In the genomic region with DNA sequence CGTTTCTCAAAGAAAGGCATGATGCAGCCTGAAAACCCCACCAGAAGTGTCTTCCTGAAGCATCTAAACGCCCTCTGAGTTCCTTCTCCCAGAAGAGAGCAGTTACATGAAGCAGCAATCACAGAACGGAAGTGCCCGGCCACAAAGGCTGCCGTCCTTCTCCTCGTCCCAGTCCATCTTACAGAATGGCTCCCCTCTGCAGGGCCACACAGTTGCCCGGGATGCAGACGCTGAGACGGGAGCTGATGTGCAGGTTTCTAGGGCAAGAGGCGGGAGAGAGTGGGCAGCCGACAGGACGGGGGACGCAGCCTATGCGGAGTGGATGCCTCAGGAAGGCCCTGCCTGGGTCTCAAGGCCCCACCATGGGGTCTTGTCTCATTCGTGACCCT, we compare ENCODE assay signal across 14 cellular contexts. TPM values are rescaled to one million over a fixed set of nuclear protein-coding genes. Genes with fewer than 3 reads are reported as not detected.
A peak's percentile ranks its signal among the peaks of the same experiment; 100 is the strongest.
DNase-seq lines count a peak whose midpoint lies in the region; ATAC-seq lines count a peak whose summit lies in the region.
"Had no signal": no experiment of that assay in that cellular context is flagged by ENCODE, and none has a peak within 500 bp of the region (broad histone marks: within the 10 kb centered on the region; RNA-seq: fewer than 3 reads in every experiment).

No MANE protein-coding gene starts in this region.

- peak overlapping the region; percentile 14 to 51 for H3K18ac ChIP-seq in mesenchymal stem cell (ENCODE audit: low read depth in 1 of 2, low read length in 2 of 2)

- WGBS in mesenchymal stem cell: 95% methylated on average over 15 of the region's 15 CpGs

- H3K9ac ChIP-seq in mesenchymal stem cell (ENCODE audit: low read length): peak overlapping the region; percentile 55

- H3K27me3 Mint-ChIP-seq in activated T-cell treated with anti-CD3 and anti-CD28 coated beads, Interleukin-2, amount 50 U/mL, for 72 hours (ENCODE audit: low read depth): no peaks in the 10 kb centered on the region
- H3K27me3 Mint-ChIP-seq in activated T-helper 17 cell treated with anti-CD3 and anti-CD28 coated beads, Interleukin-2, amount 50 U/mL, for 72 hours: no peaks in the 10 kb centered on the region
- no peaks in the 10 kb centered on the region for H3K27me3 Mint-ChIP-seq in stimulated activated naive CD8-positive, alpha-beta T cell treated with anti-CD3 and anti-CD28 coated beads, Interleukin-15, amount 100 ng/mL, for 72 hours

- peak overlapping the region in 1 of 2 donors; percentile 12 for H3K4me3 Mint-ChIP-seq in activated T-cell treated with anti-CD3 and anti-CD28 coated beads, Interleukin-2, amount 50 U/mL, for 72 hours
- no peak overlapping the region for H3K4me3 Mint-ChIP-seq in activated T-helper 17 cell treated with anti-CD3 and anti-CD28 coated beads, Interleukin-2, amount 50 U/mL, for 72 hours
- peak overlapping the region in 1 of 2 donors; percentile 7 for H3K4me3 Mint-ChIP-seq in stimulated activated naive CD8-positive, alpha-beta T cell treated with anti-CD3 and anti-CD28 coated beads, Interleukin-15, amount 100 ng/mL, for 72 hours
- H3K4me3 Mint-ChIP-seq: T-helper 1 cell treated with Interleukin-12 subunit alpha and Interleukin-12 subunit beta and Interleukin-4 antibody, amounts not matched to agents 30 μg/mL and 1 μg/mL, for 36 hours had no signal

- H3K4ac ChIP-seq in mesenchymal stem cell (ENCODE audit: low read depth in 1 of 2, low read length in 2 of 2): peak overlapping the region in 1 of 2 experiments; percentile 21

- no peaks in the 10 kb centered on the region for H3K27me3 ChIP-seq in mesenchymal stem cell (ENCODE audit: control insufficient read depth in 1 of 2, insufficient read depth in 1 of 2, low read length in 2 of 2)
- H3K27me3 ChIP-seq: left lung, ovary had no signal

- no peak overlapping the region for H2BK120ac ChIP-seq in mesenchymal stem cell (ENCODE audit: low read depth, low read length)

- H3K4me3 ChIP-seq in mesenchymal stem cell (ENCODE audit: insufficient read depth in 1 of 2, low read depth in 1 of 2, low read length in 2 of 2): no peak overlapping the region
- H3K4me3 ChIP-seq: left lung, ovary had no signal

- H4K91ac ChIP-seq in mesenchymal stem cell (ENCODE audit: low read length): peak overlapping the region; percentile 83

- peak overlapping the region; percentile 38 for H4K8ac ChIP-seq in mesenchymal stem cell (ENCODE audit: low read length)

- H3K4me1 ChIP-seq in mesenchymal stem cell (ENCODE audit: control insufficient read depth, insufficient read depth, low read depth, low read length): peaks cover 60% of the 10 kb centered on the region

- H3K9me3 Mint-ChIP-seq in activated T-cell treated with anti-CD3 and anti-CD28 coated beads, Interleukin-2, amount 50 U/mL, for 72 hours: peaks cover 7 to 12% of the 10 kb centered on the region in 2 donors
- peaks cover 3% of the 10 kb centered on the region for H3K9me3 Mint-ChIP-seq in activated T-helper 17 cell treated with anti-CD3 and anti-CD28 coated beads, Interleukin-2, amount 50 U/mL, for 72 hours
- peaks cover 16 to 26% of the 10 kb centered on the region in 2 donors for H3K9me3 Mint-ChIP-seq in stimulated activated naive CD8-positive, alpha-beta T cell treated with anti-CD3 and anti-CD28 coated beads, Interleukin-15, amount 100 ng/mL, for 72 hours

- no peak overlapping the region for H2BK5ac ChIP-seq in mesenchymal stem cell (ENCODE audit: low read depth, low read length, poor library complexity, severe bottlenecking)

- no peak for DNase-seq in activated T-cell treated with anti-CD3 and anti-CD28 coated beads, Interleukin-2, amount 50 U/mL, for 72 hours
- DNase-seq in activated T-cell treated with anti-CD3 and anti-CD28 coated beads for 4 hours (no peak), mesenchymal stem cell (no peak), nucleus accumbens (lab: John Stamatoyannopoulos, UW) (no peak), NCI-H146 (lab: John Stamatoyannopoulos, UW) (no peak)
- no peak for DNase-seq in stimulated activated naive CD8-positive, alpha-beta T cell treated with anti-CD3 and anti-CD28 coated beads, Interleukin-15, amount 100 ng/mL, for 72 hours
- DNase-seq: DND-41, HCEC 1CT, OCI-M1 had no signal

- no peak overlapping the region for H3K14ac ChIP-seq in mesenchymal stem cell (ENCODE audit: low read length in 2 of 2)

- H2BK12ac ChIP-seq in mesenchymal stem cell (ENCODE audit: low read length in 2 of 2): peak overlapping the region; percentile 22 to 55

- H2AK5ac ChIP-seq in mesenchymal stem cell (ENCODE audit: low read length, severe bottlenecking): peak overlapping the region; percentile 21

- peaks cover 3 to 45% of the 10 kb centered on the region in 2 experiments for H3K36me3 ChIP-seq in mesenchymal stem cell (ENCODE audit: control insufficient read depth in 1 of 2, insufficient read depth in 2 of 2, low read depth in 1 of 2, low read length in 2 of 2)
- H3K36me3 ChIP-seq: left lung, ovary had no signal

- no peaks in the 10 kb centered on the region for H3K79me1 ChIP-seq in mesenchymal stem cell (replicated peaks; ENCODE audit: low read length, poor library complexity, severe bottlenecking)

- H3K4me1 Mint-ChIP-seq in activated T-cell treated with anti-CD3 and anti-CD28 coated beads, Interleukin-2, amount 50 U/mL, for 72 hours (ENCODE audit: low read depth): peaks cover 49% of the 10 kb centered on the region
- H3K4me1 Mint-ChIP-seq in activated T-helper 17 cell treated with anti-CD3 and anti-CD28 coated beads, Interleukin-2, amount 50 U/mL, for 72 hours: peaks cover 46% of the 10 kb centered on the region
- peaks cover 79% of the 10 kb centered on the region for H3K4me1 Mint-ChIP-seq in stimulated activated naive CD8-positive, alpha-beta T cell treated with anti-CD3 and anti-CD28 coated beads, Interleukin-15, amount 100 ng/mL, for 72 hours

- peak overlapping the region; percentile 60 for H3K27ac Mint-ChIP-seq in activated T-cell treated with anti-CD3 and anti-CD28 coated beads, Interleukin-2, amount 50 U/mL, for 72 hours
- peak overlapping the region; percentile 28 for H3K27ac Mint-ChIP-seq in activated T-helper 17 cell treated with anti-CD3 and anti-CD28 coated beads, Interleukin-2, amount 50 U/mL, for 72 hours
- H3K27ac Mint-ChIP-seq in stimulated activated naive CD8-positive, alpha-beta T cell treated with anti-CD3 and anti-CD28 coated beads, Interleukin-15, amount 100 ng/mL, for 72 hours: peak overlapping the region; percentile 55 to 91

- no peak overlapping the region for H3K27ac ChIP-seq in mesenchymal stem cell (ENCODE audit: low read length, poor library complexity, severe bottlenecking)
- H3K27ac ChIP-seq: left lung, ovary had no signal

- no peak overlapping the region for H3K4me2 ChIP-seq in mesenchymal stem cell (ENCODE audit: low read length, poor library complexity, severe bottlenecking)

- H2AFZ ChIP-seq in mesenchymal stem cell (ENCODE audit: low read depth, low read length): no peak overlapping the region

- ATAC-seq in activated T-cell treated with anti-CD3 and anti-CD28 coated beads, Interleukin-2, amount 50 U/mL, for 72 hours (replicated peaks in 1 of 2): no peak
- ATAC-seq in activated T-helper 17 cell treated with anti-CD3 and anti-CD28 coated beads, Interleukin-2, amount 50 U/mL, for 72 hours (replicated peaks): no peak
- no peak for ATAC-seq in stimulated activated naive CD8-positive, alpha-beta T cell treated with anti-CD3 and anti-CD28 coated beads, Interleukin-15, amount 100 ng/mL, for 72 hours
- no peak for ATAC-seq in GM18498 (IDR thresholded peaks at IDR 0.05; ENCODE audit: unreplicated experiment)
- ATAC-seq: left lung had no signal

- H3K9me3 ChIP-seq in mesenchymal stem cell (ENCODE audit: control insufficient read depth, low read length): no peaks in the 10 kb centered on the region
- H3K9me3 ChIP-seq: ovary had no signal

- peak overlapping the region; percentile 21 for H2BK15ac ChIP-seq in mesenchymal stem cell (ENCODE audit: low read depth, poor library complexity, severe bottlenecking)

- no peak overlapping the region for H3K23ac ChIP-seq in mesenchymal stem cell (ENCODE audit: low read length in 2 of 2)

- H3K36me3 Mint-ChIP-seq in activated T-cell treated with anti-CD3 and anti-CD28 coated beads, Interleukin-2, amount 50 U/mL, for 72 hours (ENCODE audit: insufficient read depth in 2 of 2): peaks cover 15 to 18% of the 10 kb centered on the region in 2 donors
- peaks cover 10% of the 10 kb centered on the region for H3K36me3 Mint-ChIP-seq in activated T-helper 17 cell treated with anti-CD3 and anti-CD28 coated beads, Interleukin-2, amount 50 U/mL, for 72 hours (ENCODE audit: low read depth)

RNA-seq across cellular contexts. Expression of a gene that starts 34.9 kb away (rescaled TPM):
- 10 to 100 TPM; 39.2 to 48.9 TPM for total RNA-seq in activated T-cell treated with anti-CD3 and anti-CD28 coated beads, Interleukin-2, amount 50 U/mL, for 72 hours
- total RNA-seq in activated T-helper 17 cell treated with anti-CD3 and anti-CD28 coated beads, Interleukin-2, amount 50 U/mL, for 72 hours: 10 to 100 TPM; 18.4 to 62.5 TPM
- 44.2 TPM for polyA plus RNA-seq in mesenchymal stem cell (2013, experiment 1 of 2)
- polyA plus RNA-seq in mesenchymal stem cell (2013, experiment 2 of 2): 43.9 TPM
